In genomic region chr4:74444891-74445642, GRCh38 we compare ENCODE assay signal across 8 cellular contexts. TPM values are rescaled to one million over a fixed set of nuclear protein-coding genes. Genes with fewer than 3 reads are reported as not detected.
DNase-seq lines count a peak whose midpoint lies in the region; ATAC-seq and TF ChIP-seq lines count a peak whose summit lies in the region.

AREG (plus strand) TSS chr4:74445136; CDS start chr4:74445346, 210 bp downstream.

- no peak within 1 kb of the TSS for H3K27ac ChIP-seq in skeletal muscle tissue (ENCODE audit: low read depth, low read length)

- H3K9me3 Mint-ChIP-seq in T-helper 2 cell treated with Interferon-gamma antibody and Interleukin-4, amounts not matched to agents 5 μg/mL and 100 μg/mL, for 36 hours: no peaks in the 10 kb centered on the region

- H3K9me3 ChIP-seq in iPS-15b (ENCODE audit: control insufficient read depth, insufficient read depth, low read length): no peaks in the 10 kb centered on the region
- no peaks in the 10 kb centered on the region for H3K9me3 ChIP-seq in skeletal muscle tissue (ENCODE audit: control insufficient read depth in 3 of 3, low read length in 3 of 3)

- H3K27me3 ChIP-seq in iPS-15b (ENCODE audit: control insufficient read depth, insufficient read depth, low read length) (peaks cover 18% of the 10 kb centered on the region), skeletal muscle tissue (ENCODE audit: control insufficient read depth in 3 of 3, insufficient read depth in 3 of 3, low read length in 3 of 3) (no peaks in the 10 kb centered on the region)

- in situ Hi-C loops in KBM-7 (cut with MboI; ENCODE audit: low pct_unique_long_range_greater_than_20kb, low sequenced_read_pairs) (no loop called here), astrocyte of the cerebellum (cut with HindIII; ENCODE audit: low sequenced_read_pairs) (no loop called here)

- no peaks in the 10 kb centered on the region for H3K36me3 Mint-ChIP-seq in T-helper 2 cell treated with Interferon-gamma antibody and Interleukin-4, amounts not matched to agents 5 μg/mL and 100 μg/mL, for 36 hours (ENCODE audit: low read depth)

- ATAC-seq in GM21723 (IDR thresholded peaks at IDR 0.05; ENCODE audit: unreplicated experiment): peak; percentile 92

- peaks cover 15% of the 10 kb centered on the region for H3K27me3 Mint-ChIP-seq in T-helper 2 cell treated with Interferon-gamma antibody and Interleukin-4, amounts not matched to agents 5 μg/mL and 100 μg/mL, for 36 hours (ENCODE audit: low read depth)

- H3K4me1 Mint-ChIP-seq in T-helper 2 cell treated with Interferon-gamma antibody and Interleukin-4, amounts not matched to agents 5 μg/mL and 100 μg/mL, for 36 hours (ENCODE audit: low read depth): peaks cover 7% of the 10 kb centered on the region

- H3K9ac ChIP-seq in iPS-15b (ENCODE audit: low read depth, low read length) (no peak within 1 kb of the TSS), skeletal muscle tissue (ENCODE audit: low read depth in 1 of 3, low read length in 3 of 3) (peak within 1 kb of the TSS in 2 of 3 donors; percentile 63)

- H3K36me3 ChIP-seq in iPS-15b (ENCODE audit: control insufficient read depth, insufficient read depth, low read length) (no peaks in the 10 kb centered on the region), skeletal muscle tissue (ENCODE audit: control insufficient read depth in 3 of 3, insufficient read depth in 3 of 3, low read length in 3 of 3) (no peaks in the 10 kb centered on the region)

- peak; percentile 73 for DNase-seq in EL
- peak; percentile 60 for DNase-seq in KBM-7
- peak; percentile 80 for DNase-seq in T-helper 2 cell treated with Interferon-gamma antibody and Interleukin-4, amounts not matched to agents 5 μg/mL and 100 μg/mL, for 36 hours (ENCODE audit: low spot score)
- DNase-seq in astrocyte of the cerebellum (ENCODE audit: low read depth): no peak
- no peak for DNase-seq in SHP77 treated with DMSO at 0.1 percent for 48 hours (lab: John Stamatoyannopoulos, UW)

- peak within 1 kb of the TSS; percentile 17 for H3K27ac Mint-ChIP-seq in T-helper 2 cell treated with Interferon-gamma antibody and Interleukin-4, amounts not matched to agents 5 μg/mL and 100 μg/mL, for 36 hours

- TF ChIP-seq CTCF in astrocyte of the cerebellum (IDR thresholded peaks at IDR 0.05; ENCODE audit: low read depth, low read length, missing control alignments): peak; percentile 72

- peak within 1 kb of the TSS; percentile 64 for H3K4me3 ChIP-seq in astrocyte of the cerebellum (ENCODE audit: low read depth, low read length)
- H3K4me3 ChIP-seq in iPS-15b (ENCODE audit: low read depth, low read length): peak within 1 kb of the TSS; percentile 67
- peak within 1 kb of the TSS; percentile 64 to 81 (median 68) for H3K4me3 ChIP-seq in skeletal muscle tissue (ENCODE audit: low read length in 3 of 3)

- peak within 1 kb of the TSS; percentile 85 for H3K4me3 Mint-ChIP-seq in T-helper 2 cell treated with Interferon-gamma antibody and Interleukin-4, amounts not matched to agents 5 μg/mL and 100 μg/mL, for 36 hours

- no peaks in the 10 kb centered on the region for H3K4me1 ChIP-seq in iPS-15b (ENCODE audit: control insufficient read depth, insufficient read depth, low read length)
- H3K4me1 ChIP-seq in skeletal muscle tissue (ENCODE audit: control insufficient read depth in 3 of 3, insufficient read depth in 3 of 3, low read length in 3 of 3): peaks cover 3 to 5% (median 5%) of the 10 kb centered on the region in 3 donors

RNA-seq across cellular contexts. Expression of gene AREG, which starts in this region (rescaled TPM):
- total RNA-seq in skeletal muscle tissue: not detected

Comparison
In these comparisons a context has a peak if more than half of its experiments do, and no peak if none do; other contexts are left out.
1. DNase-seq: peak in EL (single experiment), KBM-7 (single experiment) and T-helper 2 cell treated with Interferon-gamma antibody and Interleukin-4, amounts not matched to agents 5 μg/mL and 100 μg/mL, for 36 hours (single experiment); none in astrocyte of the cerebellum (single experiment) and SHP77 treated with DMSO at 0.1 percent for 48 hours (single experiment).
2. Peak in every context shown above with its lines, with median percentiles within 50 percentile points of each other: H3K4me3 ChIP-seq.